23 cellular contexts compared by ENCODE assay signal in genomic region chr1:19268445-19268844, GRCh38. TPM values are rescaled to one million over a fixed set of nuclear protein-coding genes. Genes with fewer than 3 reads are reported as not detected.
DNase-seq lines count a peak whose midpoint lies in the region; ATAC-seq, FAIRE-seq and TF ChIP-seq lines count a peak whose summit lies in the region.
"Had no signal": no experiment of that assay in that cellular context is flagged by ENCODE, and none has a peak within 500 bp of the region (broad histone marks: within the 10 kb centered on the region; RNA-seq: fewer than 3 reads in every experiment).

No MANE protein-coding gene starts in this region.

- in situ Hi-C loops in K562 (cut with MboI) (no loop called here), gastrocnemius medialis (cut with MboI; ENCODE audit: low sequenced_read_pairs in 4 of 4) (no loop called here)

- H3K4me1 ChIP-seq in K562 (replicated peaks in 1 of 2; ENCODE audit: control insufficient read depth in 2 of 2, insufficient read depth in 2 of 2, low read length in 2 of 2) (no peaks in the 10 kb centered on the region), right lobe of liver (peaks cover 0 to 23% (median 3%) of the 10 kb centered on the region in 4 donors), gastrocnemius medialis (no peaks in the 10 kb centered on the region)
- H3K4me1 ChIP-seq: BLaER1, Caco-2 had no signal

- ATAC-seq in K562 (peak; percentile 24; the same call in 2 of the 3 replicates), right lobe of liver (no peak), gastrocnemius medialis (no peak)
- ATAC-seq: CD8-positive, alpha-beta T cell; HCT116 had no signal

- peak; percentile 54 for DNase-seq in activated effector memory CD4-positive, alpha-beta T cell treated with anti-CD3 and anti-CD28 coated beads, Interleukin-2, amount 50 U/mL, for 16 hours
- DNase-seq in activated effector memory CD4-positive, alpha-beta T cell treated with Interleukin-2 at 50 U/mL for 16 hours = no peak
- DNase-seq in K562 (ENCODE audit: extremely low read depth in 1 of 4, low spot score in 3 of 4) = no peak
- no peak for DNase-seq in right lobe of liver
- DNase-seq in progenitor cell of endocrine pancreas (ENCODE audit: low spot score, unreplicated experiment) = no peak
- no peak for DNase-seq in gastrocnemius medialis
- DNase-seq in nucleus accumbens (lab: John Stamatoyannopoulos, UW) = no peak
- no peak for DNase-seq in SW480 (ENCODE audit: low spot score)
- DNase-seq: Caco-2; CD4-positive, CD25-positive, alpha-beta regulatory T cell; CD8-positive, alpha-beta T cell; DMS153; DND-41; GM23248; H9 had no signal

- no peak overlapping the region for H2AFZ ChIP-seq in K562 (ENCODE audit: low read depth, low read length)
- H2AFZ ChIP-seq: GM23248 had no signal

- H3K36me3 Mint-ChIP-seq in progenitor cell of endocrine pancreas (ENCODE audit: insufficient read depth) = no peaks in the 10 kb centered on the region
- H3K36me3 Mint-ChIP-seq: CD8-positive, alpha-beta T cell had no signal

- H3K27me3 ChIP-seq in K562 (ENCODE audit: control insufficient read depth in 2 of 2, insufficient read depth in 2 of 2, low read length in 2 of 2) (no peaks in the 10 kb centered on the region), right lobe of liver (no peaks in the 10 kb centered on the region), gastrocnemius medialis (no peaks in the 10 kb centered on the region)
- H3K27me3 ChIP-seq: BLaER1 had no signal

- no peak for FAIRE-seq in K562 (lab: Jason Lieb, UNC)
- FAIRE-seq: A204.1, G401.6, GM12892 had no signal

- TF ChIP-seq POLR2A in K562 (conservative IDR thresholded peaks at IDR 0.05) = no peak
- TF ChIP-seq POLR2A in right lobe of liver (IDR thresholded peaks at IDR 0.05) = no peak
- no peak for TF ChIP-seq POLR2A in gastrocnemius medialis (IDR thresholded peaks at IDR 0.05)

- H3K27ac ChIP-seq in K562 (ENCODE audit: extremely low read depth, low read depth, low read length) (no peak overlapping the region), right lobe of liver (peak overlapping the region; percentile 79 to 95 (median 93)), gastrocnemius medialis (no peak overlapping the region)
- H3K27ac ChIP-seq: 22Rv1, BLaER1, C4-2B, GM23248 had no signal

- H3K9ac ChIP-seq in K562 (ENCODE audit: insufficient read depth in 1 of 2, low read depth in 2 of 2, low read length in 2 of 2) = peak overlapping the region in 1 of 2 experiments; percentile 28; a peak in 1 of 4 replicates
- H3K9ac ChIP-seq: BLaER1, GM23248 had no signal

- 47% methylated on average over 11 of the region's 11 CpGs for WGBS in K562 (ENCODE audit: insufficient coverage, low coverage, missing lambda C conversion rate)
- WGBS in right lobe of liver (ENCODE audit: insufficient coverage, low coverage, low lambda C conversion rate, missing lambda C conversion rate) = 100% methylated on average over 2 of the region's 11 CpGs

- intact Hi-C loops in K562 (cut with micrococcal nuclease) (no loop called here), right lobe of liver (cut with DNase I) (no loop called here), gastrocnemius medialis (cut with DNase I; ENCODE audit: low total_unique reads) (no loop called here)

- no peaks in the 10 kb centered on the region for H3K9me1 ChIP-seq in K562 (ENCODE audit: control insufficient read depth, insufficient read depth, low read length)

- no peaks in the 10 kb centered on the region for H3K27me3 Mint-ChIP-seq in progenitor cell of endocrine pancreas

- no peak for TF ChIP-seq RAD21 in K562 (CRISPR knock-in tag; conservative IDR thresholded peaks at IDR 0.05 in 1 of 2, IDR thresholded peaks at IDR 0.05 in 1 of 2)

- no peak for TF ChIP-seq EP300 in K562 (IDR thresholded peaks at IDR 0.05; ENCODE audit: low read length)

- H3K4me3 Mint-ChIP-seq in progenitor cell of endocrine pancreas (ENCODE audit: low read depth) = no peak overlapping the region
- H3K4me3 Mint-ChIP-seq: B cell; CD8-positive, alpha-beta T cell; H9 had no signal

- H3K4me3 ChIP-seq in K562 = no peak overlapping the region
- no peak overlapping the region for H3K4me3 ChIP-seq in right lobe of liver
- no peak overlapping the region for H3K4me3 ChIP-seq in gastrocnemius medialis
- H3K4me3 ChIP-seq: BLaER1, GM23248 had no signal

- no TSS peak for BruUV-seq in K562 (replicated peaks; lab: Mats Ljungman, UMichigan)

- no peaks in the 10 kb centered on the region for H3K9me3 ChIP-seq in K562 (replicated peaks; ENCODE audit: control insufficient read depth, insufficient read depth, low read depth, low read length)
- H3K9me3 ChIP-seq in right lobe of liver = no peaks in the 10 kb centered on the region
- H3K9me3 ChIP-seq in gastrocnemius medialis = no peaks in the 10 kb centered on the region
- H3K9me3 ChIP-seq: Caco-2 had no signal

- POLR2A ChIA-PET in K562 (lab: Yijun Ruan, JAX) = interaction anchor here (0.5 to 3.6 kb wide), 4 partner anchors 8 to 1264 kb away, joined by 3 to 19 read pairs (median 3); no protein-coding TSS in a partner anchor

- no peaks in the 10 kb centered on the region for H4K20me1 ChIP-seq in K562 (replicated peaks; ENCODE audit: control insufficient read depth, insufficient read depth, low read length)
- H4K20me1 ChIP-seq: BLaER1 had no signal

- H3K9me3 Mint-ChIP-seq in progenitor cell of endocrine pancreas (ENCODE audit: low read depth) = no peaks in the 10 kb centered on the region
- H3K9me3 Mint-ChIP-seq: CD8-positive, alpha-beta T cell; H9 had no signal

- CTCF ChIA-PET in K562 (lab: Yijun Ruan, JAX; ENCODE audit: low intra/inter-chr PET ratio) = interaction anchor here (0.7 kb wide), 1 partner anchor 380 kb away, joined by 3 read pairs; no protein-coding TSS in a partner anchor

- H3K4me1 Mint-ChIP-seq in progenitor cell of endocrine pancreas (ENCODE audit: low read depth) = peaks cover 6% of the 10 kb centered on the region
- H3K4me1 Mint-ChIP-seq: H9 had no signal

- peak overlapping the region; percentile 29 for H3K27ac Mint-ChIP-seq in progenitor cell of endocrine pancreas
- H3K27ac Mint-ChIP-seq: B cell; CD4-positive, CD25-positive, alpha-beta regulatory T cell; CD8-positive, alpha-beta T cell had no signal

- H3K79me2 ChIP-seq in K562 (ENCODE audit: control insufficient read depth, insufficient read depth, low read length) = no peaks in the 10 kb centered on the region

- H3K36me3 ChIP-seq in K562 (ENCODE audit: control insufficient read depth, insufficient read depth, low read length) (no peaks in the 10 kb centered on the region), right lobe of liver (peaks cover 0 to 40% (median 19%) of the 10 kb centered on the region in 4 donors), gastrocnemius medialis (no peaks in the 10 kb centered on the region)

- no peak overlapping the region for H3K4me2 ChIP-seq in K562 (ENCODE audit: insufficient read depth, low read length)
- H3K4me2 ChIP-seq: BLaER1 had no signal

- TF ChIP-seq CTCF in K562 (IDR thresholded peaks at IDR 0.05 in 2 of 3, conservative IDR thresholded peaks at IDR 0.05 in 1 of 3; ENCODE audit: insufficient read depth in 2 of 3, low read depth in 1 of 3, low read length in 3 of 3) = 0 out of 6 replicates have a peak, but pooled peaks of 1 of the 3 experiments have one; percentile 19
- no peak for TF ChIP-seq CTCF in right lobe of liver (IDR thresholded peaks at IDR 0.05)
- no peak for TF ChIP-seq CTCF in progenitor cell of endocrine pancreas (IDR thresholded peaks at IDR 0.05; ENCODE audit: unreplicated experiment)
- TF ChIP-seq CTCF in gastrocnemius medialis (IDR thresholded peaks at IDR 0.05 in 4 of 5, conservative IDR thresholded peaks at IDR 0.05 in 1 of 5) = no peak

RNA-seq across cellular contexts. Expression of gene MRTO4, which starts 16.8 kb away (rescaled TPM):
- 35.8 and 86.9 TPM in 2 replicates for total RNA-seq in K562 (2011; cell fraction: chromatin; rRNA removed; ENCODE audit: low replicate concordance)
- total RNA-seq in K562 (2011; cell fraction: nucleolus; rRNA removed) = 78.7 and 87.1 TPM in 2 replicates
- total RNA-seq in K562 (2011; cell fraction: nucleoplasm; rRNA removed) = 57.9 and 62.8 TPM in 2 replicates
- total RNA-seq in K562 (2014; rRNA removed) = 150 and 153 TPM in 2 replicates
- total RNA-seq in K562 (2014; rRNA removed; fragmentation: Illumina TruSeq; extraction: Trizol) = 136 and 145 TPM in 2 replicates
- 153 and 154 TPM in 2 replicates for total RNA-seq in K562 (2015; rRNA removed; fragmentation: Illumina TruSeq; extraction: Trizol)
- 138 and 146 TPM in 2 replicates for total RNA-seq in K562 (2021)
- 93.7 and 105 TPM in 2 replicates for polyA plus RNA-seq in K562 (2011; rRNA removed)
- polyA plus RNA-seq in K562 (2011; cell fraction: cytosol; rRNA removed) = 88.3 and 88.5 TPM in 2 replicates
- polyA plus RNA-seq in K562 (2011; cell fraction: nucleus; rRNA removed) = 35.1 and 36.8 TPM in 2 replicates
- 59.9 and 104 TPM in 2 replicates for polyA plus RNA-seq in K562 (2012)
- polyA plus RNA-seq in K562 (2014; fragmentation: Illumina TruSeq; extraction: Trizol) = 163 and 173 TPM in 2 replicates
- polyA plus RNA-seq in K562 (2014; fragmentation: Nextera tagmentation; extraction: Ambion mirVana) = 100 to 1,000 TPM in 1 of 2 experiments, 10 to 100 TPM in 1; 62.0 to 146 TPM
- 152 and 153 TPM in 2 replicates for polyA plus RNA-seq in K562 (2014; rRNA removed)
- polyA minus RNA-seq in K562 (2011; rRNA and poly(A)+ RNA removed) = 62.3 and 78.5 TPM in 2 replicates
- 32.1 and 40.7 TPM in 2 replicates for polyA minus RNA-seq in K562 (2011; cell fraction: cytosol; rRNA and poly(A)+ RNA removed)
- polyA minus RNA-seq in K562 (2011; cell fraction: nucleus; rRNA and poly(A)+ RNA removed) = 16.2 and 19.4 TPM in 2 replicates
- total RNA-seq in right lobe of liver = 10 to 100 TPM in 2 of 6 experiments, 1 to 10 TPM in 4; 7.0 to 17.3 (median 8.2) TPM
- 27.8 and 33.9 TPM in 2 replicates for total RNA-seq in progenitor cell of endocrine pancreas
- total RNA-seq in gastrocnemius medialis = 10 to 100 TPM; 19.2 to 28.8 (median 26.7) TPM

RNA-seq across cellular contexts. Expression of gene EMC1, which starts 17.1 kb away (rescaled TPM):
- total RNA-seq in K562 (2011; cell fraction: chromatin; rRNA removed; ENCODE audit: low replicate concordance) = 276 and 409 TPM in 2 replicates
- total RNA-seq in K562 (2011; cell fraction: nucleolus; rRNA removed) = 245 and 297 TPM in 2 replicates
- 245 and 273 TPM in 2 replicates for total RNA-seq in K562 (2011; cell fraction: nucleoplasm; rRNA removed)
- total RNA-seq in K562 (2014; rRNA removed) = 37.5 and 65.1 TPM in 2 replicates
- total RNA-seq in K562 (2014; rRNA removed; fragmentation: Illumina TruSeq; extraction: Trizol) = 32.8 and 35.4 TPM in 2 replicates
- 36.9 and 37.4 TPM in 2 replicates for total RNA-seq in K562 (2015; rRNA removed; fragmentation: Illumina TruSeq; extraction: Trizol)
- 71.0 and 88.2 TPM in 2 replicates for total RNA-seq in K562 (2021)
- polyA plus RNA-seq in K562 (2011; rRNA removed) = 17.8 and 40.9 TPM in 2 replicates
- polyA plus RNA-seq in K562 (2011; cell fraction: cytosol; rRNA removed) = 34.1 and 42.0 TPM in 2 replicates
- polyA plus RNA-seq in K562 (2011; cell fraction: nucleus; rRNA removed) = 140 and 211 TPM in 2 replicates
- polyA plus RNA-seq in K562 (2012) = 40.3 and 58.0 TPM in 2 replicates
- 69.9 and 85.0 TPM in 2 replicates for polyA plus RNA-seq in K562 (2014; fragmentation: Illumina TruSeq; extraction: Trizol)
- 10 to 100 TPM; 32.1 to 69.3 TPM for polyA plus RNA-seq in K562 (2014; fragmentation: Nextera tagmentation; extraction: Ambion mirVana)
- 24.2 and 33.5 TPM in 2 replicates for polyA plus RNA-seq in K562 (2014; rRNA removed)
- polyA minus RNA-seq in K562 (2011; rRNA and poly(A)+ RNA removed) = 38.2 and 49.9 TPM in 2 replicates
- 23.6 and 30.1 TPM in 2 replicates for polyA minus RNA-seq in K562 (2011; cell fraction: cytosol; rRNA and poly(A)+ RNA removed)
- polyA minus RNA-seq in K562 (2011; cell fraction: nucleus; rRNA and poly(A)+ RNA removed) = 62.5 and 79.1 TPM in 2 replicates
- 10 to 100 TPM; 18.6 to 32.7 (median 25.3) TPM for total RNA-seq in right lobe of liver
- total RNA-seq in progenitor cell of endocrine pancreas = 61.9 and 66.7 TPM in 2 replicates
- 10 to 100 TPM; 24.7 to 49.7 (median 43.0) TPM for total RNA-seq in gastrocnemius medialis

RNA-seq across cellular contexts. Expression of gene AKR7A3, which starts 20.1 kb away (rescaled TPM):
- 2.4 and 4.7 TPM in 2 replicates for total RNA-seq in K562 (2011; cell fraction: chromatin; rRNA removed; ENCODE audit: low replicate concordance)
- total RNA-seq in K562 (2011; cell fraction: nucleolus; rRNA removed) = 3.7 and 4.5 TPM in 2 replicates
- 2.1 and 3.2 TPM in 2 replicates for total RNA-seq in K562 (2011; cell fraction: nucleoplasm; rRNA removed)
- 0.54 and 0.78 TPM in 2 replicates for total RNA-seq in K562 (2014; rRNA removed)
- 0.22 TPM in 2 replicates for total RNA-seq in K562 (2014; rRNA removed; fragmentation: Illumina TruSeq; extraction: Trizol)
- total RNA-seq in K562 (2015; rRNA removed; fragmentation: Illumina TruSeq; extraction: Trizol) = 0.45 and 0.58 TPM in 2 replicates
- total RNA-seq in K562 (2021) = 0.91 and 1.2 TPM in 2 replicates
- polyA plus RNA-seq in K562 (2011; rRNA removed) = 0.33 and 0.49 TPM in 2 replicates
- polyA plus RNA-seq in K562 (2011; cell fraction: cytosol; rRNA removed) = 0.38 and 0.63 TPM in 2 replicates
- polyA plus RNA-seq in K562 (2011; cell fraction: nucleus; rRNA removed) = 2.2 and 4.9 TPM in 2 replicates
- polyA plus RNA-seq in K562 (2012) = 0.27 and 0.79 TPM in 2 replicates
- polyA plus RNA-seq in K562 (2014; fragmentation: Illumina TruSeq; extraction: Trizol) = 0.13 and 0.25 TPM in 2 replicates
- polyA plus RNA-seq in K562 (2014; fragmentation: Nextera tagmentation; extraction: Ambion mirVana) = under 1 TPM in 1 of 2 experiments, not detected in 1; 0.04 TPM
- 0.74 and 1.5 TPM in 2 replicates for polyA plus RNA-seq in K562 (2014; rRNA removed)
- polyA minus RNA-seq in K562 (2011; rRNA and poly(A)+ RNA removed) = 0.14 and 0.15 TPM in 2 replicates
- 0.67 TPM in 1 of 2 replicates, not detected in the other for polyA minus RNA-seq in K562 (2011; cell fraction: cytosol; rRNA and poly(A)+ RNA removed)
- polyA minus RNA-seq in K562 (2011; cell fraction: nucleus; rRNA and poly(A)+ RNA removed) = 1.00 and 1.1 TPM in 2 replicates
- 100 to 1,000 TPM in 4 of 6 experiments, 10 to 100 TPM in 2; 58.1 to 169 (median 130) TPM for total RNA-seq in right lobe of liver
- 2.1 and 2.7 TPM in 2 replicates for total RNA-seq in progenitor cell of endocrine pancreas
- under 1 TPM; 0.17 to 0.61 (median 0.32) TPM for total RNA-seq in gastrocnemius medialis

RNA-seq across cellular contexts. Expression of gene AKR7A2, which starts 43.5 kb away (rescaled TPM):
- total RNA-seq in K562 (2011; cell fraction: chromatin; rRNA removed; ENCODE audit: low replicate concordance) = 18.7 and 45.9 TPM in 2 replicates
- 36.8 and 39.0 TPM in 2 replicates for total RNA-seq in K562 (2011; cell fraction: nucleolus; rRNA removed)
- total RNA-seq in K562 (2011; cell fraction: nucleoplasm; rRNA removed) = 28.7 and 34.9 TPM in 2 replicates
- total RNA-seq in K562 (2014; rRNA removed) (78.4 and 108 TPM in 2 replicates), K562 (2014; rRNA removed; fragmentation: Illumina TruSeq; extraction: Trizol) (26.1 and 32.3 TPM in 2 replicates), K562 (2015; rRNA removed; fragmentation: Illumina TruSeq; extraction: Trizol) (65.2 and 66.0 TPM in 2 replicates), K562 (2021) (71.7 and 74.4 TPM in 2 replicates), right lobe of liver (10 to 100 TPM; 41.4 to 85.1 (median 51.2) TPM), progenitor cell of endocrine pancreas (53.7 and 55.8 TPM in 2 replicates), gastrocnemius medialis (10 to 100 TPM; 45.4 to 80.2 (median 60.2) TPM)
- polyA plus RNA-seq in K562 (2011; rRNA removed) (49.4 and 57.1 TPM in 2 replicates), K562 (2014; fragmentation: Illumina TruSeq; extraction: Trizol) (41.1 and 50.6 TPM in 2 replicates), K562 (2014; fragmentation: Nextera tagmentation; extraction: Ambion mirVana) (1 to 10 TPM; 2.0 to 4.0 TPM), K562 (2014; rRNA removed) (74.7 and 83.6 TPM in 2 replicates)
- polyA plus RNA-seq in K562 (2011; cell fraction: cytosol; rRNA removed) = 83.1 and 114 TPM in 2 replicates
- 34.0 and 41.0 TPM in 2 replicates for polyA plus RNA-seq in K562 (2011; cell fraction: nucleus; rRNA removed)
- 57.6 and 109 TPM in 2 replicates for polyA plus RNA-seq in K562 (2012)
- polyA minus RNA-seq in K562 (2011; rRNA and poly(A)+ RNA removed) = 16.8 and 22.0 TPM in 2 replicates
- 22.1 and 40.4 TPM in 2 replicates for polyA minus RNA-seq in K562 (2011; cell fraction: cytosol; rRNA and poly(A)+ RNA removed)
- polyA minus RNA-seq in K562 (2011; cell fraction: nucleus; rRNA and poly(A)+ RNA removed) = 19.1 and 22.7 TPM in 2 replicates

RNA-seq across cellular contexts. Expression of gene SLC66A1, which starts 43.7 kb away (rescaled TPM):
- 37.0 and 99.3 TPM in 2 replicates for total RNA-seq in K562 (2011; cell fraction: chromatin; rRNA removed; ENCODE audit: low replicate concordance)
- 85.8 and 97.7 TPM in 2 replicates for total RNA-seq in K562 (2011; cell fraction: nucleolus; rRNA removed)
- 62.2 and 63.1 TPM in 2 replicates for total RNA-seq in K562 (2011; cell fraction: nucleoplasm; rRNA removed)
- 28.9 and 34.0 TPM in 2 replicates for total RNA-seq in K562 (2014; rRNA removed)
- total RNA-seq in K562 (2014; rRNA removed; fragmentation: Illumina TruSeq; extraction: Trizol) = 8.5 and 10.4 TPM in 2 replicates
- 18.6 and 21.6 TPM in 2 replicates for total RNA-seq in K562 (2015; rRNA removed; fragmentation: Illumina TruSeq; extraction: Trizol)
- 26.5 and 29.5 TPM in 2 replicates for total RNA-seq in K562 (2021)
- 27.0 and 29.2 TPM in 2 replicates for polyA plus RNA-seq in K562 (2011; rRNA removed)
- 36.4 and 92.5 TPM in 2 replicates for polyA plus RNA-seq in K562 (2011; cell fraction: cytosol; rRNA removed)
- 35.5 and 82.2 TPM in 2 replicates for polyA plus RNA-seq in K562 (2011; cell fraction: nucleus; rRNA removed)
- 23.2 and 37.9 TPM in 2 replicates for polyA plus RNA-seq in K562 (2012)
- polyA plus RNA-seq in K562 (2014; fragmentation: Illumina TruSeq; extraction: Trizol) = 16.3 and 26.6 TPM in 2 replicates
- polyA plus RNA-seq in K562 (2014; fragmentation: Nextera tagmentation; extraction: Ambion mirVana) = 1 to 10 TPM; 1.2 to 1.6 TPM
- 35.2 and 40.8 TPM in 2 replicates for polyA plus RNA-seq in K562 (2014; rRNA removed)
- 12.7 and 14.9 TPM in 2 replicates for polyA minus RNA-seq in K562 (2011; rRNA and poly(A)+ RNA removed)
- polyA minus RNA-seq in K562 (2011; cell fraction: cytosol; rRNA and poly(A)+ RNA removed) = 15.3 and 16.8 TPM in 2 replicates
- polyA minus RNA-seq in K562 (2011; cell fraction: nucleus; rRNA and poly(A)+ RNA removed) = 26.2 and 33.7 TPM in 2 replicates
- 10 to 100 TPM in 3 of 6 experiments, 1 to 10 TPM in 3; 8.4 to 20.6 (median 11.2) TPM for total RNA-seq in right lobe of liver
- 25.7 and 26.7 TPM in 2 replicates for total RNA-seq in progenitor cell of endocrine pancreas
- 10 to 100 TPM; 13.9 to 30.0 (median 19.3) TPM for total RNA-seq in gastrocnemius medialis

Comparison
In these comparisons a context has a peak if more than half of its experiments do, and no peak if none do; other contexts are left out.
1. H3K27ac ChIP-seq: peak in right lobe of liver (3 of 3); none in K562 (single experiment) and gastrocnemius medialis (0 of 4).
2. RNA of gene AKR7A3, which starts 20.1 kb away (total RNA-seq): 58.1 to 169 TPM in right lobe of liver; 2.1 to 2.7 TPM in progenitor cell of endocrine pancreas, 0.22 to 4.7 TPM in K562 and 0.17 to 0.61 TPM in gastrocnemius medialis; every median in the first group is over 10 times any median in the second.